10 cellular contexts compared by ENCODE assay signal in the genomic region with DNA sequence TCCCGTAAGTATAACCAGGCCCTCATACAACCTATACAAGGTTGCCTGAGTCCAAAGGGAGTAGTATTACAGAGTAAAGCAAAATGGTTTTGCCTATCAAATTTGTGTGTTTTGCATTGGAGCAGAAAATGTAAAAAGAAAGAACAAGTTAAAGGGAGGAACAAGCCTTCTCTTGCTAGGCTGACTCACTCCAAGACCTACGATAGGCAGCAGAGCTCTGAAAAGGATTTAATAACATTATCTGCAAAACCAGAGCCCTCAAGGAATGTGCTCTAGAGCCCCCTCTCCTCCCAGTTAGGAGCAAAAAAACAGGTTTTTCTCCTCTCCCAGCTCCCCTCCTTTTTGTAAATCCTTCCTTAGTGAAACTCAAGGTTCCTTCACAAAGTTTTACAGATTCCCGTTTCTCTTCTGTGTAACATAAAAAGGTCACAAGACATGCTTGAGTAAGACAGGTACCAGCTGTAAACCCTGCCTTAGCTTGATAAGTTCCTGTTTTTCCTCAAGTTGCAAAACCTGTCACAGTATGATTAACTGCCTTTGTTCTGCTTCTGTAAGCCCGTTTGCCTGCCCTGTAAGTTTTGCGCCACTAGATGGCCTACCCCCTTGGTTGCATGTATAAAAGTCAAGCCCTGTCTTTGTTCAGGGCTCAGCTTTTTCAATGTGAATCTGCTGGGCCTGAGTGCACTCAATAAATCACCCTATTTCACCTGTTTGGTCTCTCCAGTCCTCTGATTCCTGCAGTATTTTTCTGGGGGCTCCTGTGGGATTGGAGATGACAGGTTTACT.
A peak's percentile ranks its signal among the peaks of the same experiment; 100 is the strongest.
DNase-seq lines count a peak whose midpoint lies in the region; ATAC-seq and TF ChIP-seq lines count a peak whose summit lies in the region.
"Had no signal": no experiment of that assay in that cellular context is flagged by ENCODE, and none has a peak within 500 bp of the region (broad histone marks: within the 10 kb centered on the region; RNA-seq: fewer than 3 reads in every experiment).

No MANE protein-coding gene starts in this region.

- H3K9me3 Mint-ChIP-seq in naive thymus-derived CD8-positive, alpha-beta T cell, result peaks cover 10 to 40% (median 25%) of the 10 kb centered on the region in 9 donors

- no peaks in the 10 kb centered on the region for H3K27me3 Mint-ChIP-seq in T-helper 17 cell
- no peaks in the 10 kb centered on the region for H3K27me3 Mint-ChIP-seq in naive thymus-derived CD8-positive, alpha-beta T cell

- peak; percentile 60 for ATAC-seq in GM18505 (IDR thresholded peaks at IDR 0.05; ENCODE audit: unreplicated experiment)
- peak; percentile 25 for ATAC-seq in T-helper 17 cell
- no peak for ATAC-seq in GM21367 (IDR thresholded peaks at IDR 0.05; ENCODE audit: unreplicated experiment)
- no peak for ATAC-seq in GM19467 (IDR thresholded peaks at IDR 0.05; ENCODE audit: unreplicated experiment)
- ATAC-seq in naive thymus-derived CD8-positive, alpha-beta T cell, result no peak
- ATAC-seq: activated T-cell treated with anti-CD3 and anti-CD28 coated beads, Interleukin-2, amount 50 U/mL, for 72 hours had no signal

- peak overlapping the region; percentile 30 for H3K27ac ChIP-seq in mesodermal cell (ENCODE audit: low read depth, low read length, severe bottlenecking)

- H3K4me3 ChIP-seq in mesodermal cell (ENCODE audit: extremely low read depth, insufficient read depth, low read length, poor library complexity, severe bottlenecking), result no peak overlapping the region

- POLR2A ChIA-PET in naive thymus-derived CD8-positive, alpha-beta T cell (lab: Charles Lee), result no interaction called here

- no peak overlapping the region for H3K27ac Mint-ChIP-seq in T-helper 17 cell
- no peak overlapping the region for H3K27ac Mint-ChIP-seq in naive thymus-derived CD8-positive, alpha-beta T cell
- H3K27ac Mint-ChIP-seq: activated T-cell treated with anti-CD3 and anti-CD28 coated beads, Interleukin-2, amount 50 U/mL, for 72 hours had no signal

- TF ChIP-seq POLR2A in GM18505 (IDR thresholded peaks at IDR 0.05; ENCODE audit: borderline replicate concordance, extremely low read depth, insufficient read depth, insufficient read length), result no peak

- H3K36me3 Mint-ChIP-seq in T-helper 17 cell (ENCODE audit: low read depth), result no peaks in the 10 kb centered on the region
- peaks cover 0 to 10% (median 0%) of the 10 kb centered on the region in 3 donors for H3K36me3 Mint-ChIP-seq in naive thymus-derived CD8-positive, alpha-beta T cell

- H3K9me3 ChIP-seq in T-helper 17 cell (ENCODE audit: control insufficient read depth, low read length, poor library complexity, severe bottlenecking), result no peaks in the 10 kb centered on the region
- peaks cover 10% of the 10 kb centered on the region for H3K9me3 ChIP-seq in mesodermal cell (ENCODE audit: control insufficient read depth, low read length)

- H3K4me1 Mint-ChIP-seq in T-helper 17 cell, result no peaks in the 10 kb centered on the region
- no peaks in the 10 kb centered on the region for H3K4me1 Mint-ChIP-seq in naive thymus-derived CD8-positive, alpha-beta T cell

- no peaks in the 10 kb centered on the region for H3K4me1 ChIP-seq in mesodermal cell (ENCODE audit: control insufficient read depth, insufficient read depth, low read length, poor library complexity, severe bottlenecking)

- no peaks in the 10 kb centered on the region for H3K36me3 ChIP-seq in mesodermal cell (ENCODE audit: control insufficient read depth, insufficient read depth, low read length)

- DNase-seq in HT-29 (ENCODE audit: low spot score), result peak; percentile 23
- DNase-seq in T-helper 17 cell, result no peak
- no peak for DNase-seq in NCI-H2029 treated with DMSO at 0.1 percent for 48 hours (lab: John Stamatoyannopoulos, UW)
- no peak for DNase-seq in naive thymus-derived CD8-positive, alpha-beta T cell
- DNase-seq: activated T-cell treated with anti-CD3 and anti-CD28 coated beads, Interleukin-2, amount 50 U/mL, for 72 hours; stimulated activated CD4-positive, alpha-beta T cell treated with anti-CD3 and anti-CD28 coated beads, Interleukin-4, amount 100 ng/mL, for 4 hours had no signal

- no peak overlapping the region for H3K4me3 Mint-ChIP-seq in T-helper 17 cell
- no peak overlapping the region for H3K4me3 Mint-ChIP-seq in naive thymus-derived CD8-positive, alpha-beta T cell
- H3K4me3 Mint-ChIP-seq: activated T-cell treated with anti-CD3 and anti-CD28 coated beads, Interleukin-2, amount 50 U/mL, for 72 hours had no signal

- WGBS in mesodermal cell (ENCODE audit: insufficient coverage in 2 of 2), 2 experiments, result 79 to 85% methylated on average over 4 to 5 of the region's 5 CpGs

Comparison
In these comparisons a context has a peak if more than half of its experiments do, and no peak if none do; other contexts are left out.
1. ATAC-seq: peak in GM18505 (single experiment) and T-helper 17 cell (single experiment); none in GM21367 (single experiment), GM19467 (single experiment) and naive thymus-derived CD8-positive, alpha-beta T cell (0 of 2).